In genomic region chr14:23071244-23071974, GRCh38 we compare ENCODE assay signal across 8 cellular contexts. TPM values are rescaled to one million over a fixed set of nuclear protein-coding genes. Genes with fewer than 3 reads are reported as not detected.
A peak's percentile ranks its signal among the peaks of the same experiment; 100 is the strongest.
DNase-seq lines count a peak whose midpoint lies in the region; ATAC-seq and TF ChIP-seq lines count a peak whose summit lies in the region.

No MANE protein-coding gene starts in this region.

- H3K27ac ChIP-seq in mammary epithelial cell (ENCODE audit: insufficient read depth, low read depth, low read length) = peak overlapping the region; percentile 84

- no TSS peak for BruUV-seq in mammary epithelial cell (replicated peaks; lab: Mats Ljungman, UMichigan)

- peak overlapping the region; percentile 96 for H3K4me2 ChIP-seq in mammary epithelial cell (ENCODE audit: insufficient read depth, low read depth, low read length)

- H3K36me3 ChIP-seq in mammary epithelial cell (ENCODE audit: insufficient read depth, low read length) = peaks cover 20% of the 10 kb centered on the region

- WGBS in mammary epithelial cell (ENCODE audit: low coverage, missing lambda C conversion rate) = 1% methylated on average over 9 of the region's 14 CpGs

- H3K4me1 ChIP-seq in mammary epithelial cell (ENCODE audit: insufficient read depth, low read length) = peaks cover 19% of the 10 kb centered on the region

- ATAC-seq in GM18520 (IDR thresholded peaks at IDR 0.05; ENCODE audit: unreplicated experiment) = peak; percentile 69
- ATAC-seq in HG03045 (IDR thresholded peaks at IDR 0.05; ENCODE audit: unreplicated experiment) = peak; percentile 87

- intact Hi-C loops in mammary epithelial cell (cut with micrococcal nuclease) = no loop called here

- dilution Hi-C loops in mammary epithelial cell (cut with HindIII; ENCODE audit: low sequenced_read_pairs) = no loop called here

- H3K27me3 ChIP-seq in mammary epithelial cell (ENCODE audit: insufficient read depth, low read length) = no peaks in the 10 kb centered on the region

- H3K4me3 ChIP-seq in mammary epithelial cell (replicated peaks in 1 of 3; ENCODE audit: insufficient read depth in 1 of 3, low read depth in 2 of 3, low read length in 3 of 3) = peak overlapping the region; percentile 56 to 98 (median 92)

- peaks cover 72% of the 10 kb centered on the region for H3K79me2 ChIP-seq in mammary epithelial cell (ENCODE audit: insufficient read depth, low read length)

- CTCF ChIA-PET in mammary epithelial cell (lab: Charles Lee; ENCODE audit: low non-redundant PET) = interaction anchor here (0.7 to 1.0 kb wide), 2 partner anchors 24 to 143 kb away, joined by 4 to 5 read pairs; no protein-coding TSS in a partner anchor

- H3K9me3 ChIP-seq in mammary epithelial cell (replicated peaks; ENCODE audit: insufficient read depth, low read length) = no peaks in the 10 kb centered on the region

- peaks cover 2% of the 10 kb centered on the region for H4K20me1 ChIP-seq in mammary epithelial cell (ENCODE audit: insufficient read depth, low read length)

- DNase-seq in T follicular helper cell (ENCODE audit: low read depth) (peak; percentile 69), mammary epithelial cell (peak; percentile 82), islet precursor cell (peak; percentile 97), NCI-H187 (lab: John Stamatoyannopoulos, UW) (no peak), NCI-H82 (lab: John Stamatoyannopoulos, UW) (no peak)
- peak; percentile 51 to 66 for DNase-seq in stimulated activated CD4-positive, alpha-beta T cell treated with anti-CD3 and anti-CD28 coated beads, Interleukin-15, amount 100 ng/mL, for 1 hour (ENCODE audit: low read depth in 1 of 2, low spot score in 1 of 2)

- in situ Hi-C loops in mammary epithelial cell (cut with MboI; ENCODE audit: low sequenced_read_pairs in 2 of 2) = no loop called here

- peak overlapping the region; percentile 97 for H3K9ac ChIP-seq in mammary epithelial cell (ENCODE audit: insufficient read depth, low read length)

- H2AFZ ChIP-seq in mammary epithelial cell (ENCODE audit: low read depth, low read length) = peak overlapping the region; percentile 76

- no peak for TF ChIP-seq CTCF in mammary epithelial cell (conservative IDR thresholded peaks at IDR 0.05 in 1 of 2, IDR thresholded peaks at IDR 0.05 in 1 of 2; ENCODE audit: extremely low read depth in 1 of 2, insufficient read depth in 1 of 2, low read depth in 1 of 2, low read length in 2 of 2)

RNA-seq across cellular contexts. Expression of gene CDH24, which starts 14.1 kb away (rescaled TPM):
- total RNA-seq in mammary epithelial cell = 1 to 10 TPM; 4.2 to 5.6 TPM
- polyA plus RNA-seq in mammary epithelial cell = 4.2 TPM
- polyA minus RNA-seq in mammary epithelial cell = 1.0 TPM

RNA-seq across cellular contexts. Expression of gene ACIN1, which starts 23.5 kb away (rescaled TPM):
- total RNA-seq in mammary epithelial cell = 100 to 1,000 TPM in 1 of 2 donors, 10 to 100 TPM in 1; 62.0 to 148 TPM
- 64.4 TPM for polyA plus RNA-seq in mammary epithelial cell
- polyA minus RNA-seq in mammary epithelial cell = 70.8 TPM

RNA-seq across cellular contexts. Expression of gene C14orf119, which starts 23.9 kb away (rescaled TPM):
- total RNA-seq in mammary epithelial cell = 10 to 100 TPM; 39.2 to 57.6 TPM
- polyA plus RNA-seq in mammary epithelial cell = 95.1 TPM
- polyA minus RNA-seq in mammary epithelial cell = 38.1 TPM

RNA-seq across cellular contexts. Expression of gene PSMB11, which starts 29.4 kb away (rescaled TPM):
- not detected for total RNA-seq in mammary epithelial cell
- not detected for polyA plus RNA-seq in mammary epithelial cell
- polyA minus RNA-seq in mammary epithelial cell = not detected

RNA-seq across cellular contexts. Expression of gene CIROP, which starts 33.4 kb away (rescaled TPM):
- total RNA-seq in mammary epithelial cell = not detected
- polyA plus RNA-seq in mammary epithelial cell = not detected
- not detected for polyA minus RNA-seq in mammary epithelial cell

Comparison
In these comparisons a context has a peak if more than half of its experiments do, and no peak if none do; other contexts are left out.
1. DNase-seq: peak in T follicular helper cell (single experiment), mammary epithelial cell (single experiment), islet precursor cell (single experiment) and stimulated activated CD4-positive, alpha-beta T cell treated with anti-CD3 and anti-CD28 coated beads, Interleukin-15, amount 100 ng/mL, for 1 hour (2 of 2); none in NCI-H187 (0 of 2) and NCI-H82 (single experiment).